ENCODE assay signal across 1 cellular context in genomic region chr4:112102875-112103370, GRCh38.
TF ChIP-seq lines count a peak whose summit lies in the region.

No MANE protein-coding gene starts in this region.

TF ChIP-seq in IMR-90, 13 proteins besides CTCF, POLR2A, EP300 and RAD21 (continued from another document):
- no peak for TF ChIP-seq NFE2L2 (IDR thresholded peaks at IDR 0.05; ENCODE audit: low read depth, low read length)
- no peak for TF ChIP-seq FOS (IDR thresholded peaks at IDR 0.05; ENCODE audit: low read depth, low read length)
- TF ChIP-seq RCOR1 (IDR thresholded peaks at IDR 0.05; ENCODE audit: insufficient replicate concordance, low read length) = no peak
- no peak for TF ChIP-seq CHD1 (IDR thresholded peaks at IDR 0.05; ENCODE audit: low read depth, low read length)
